ENCODE assay signal across 7 cellular contexts in genomic region chr2:114038710-114039109, GRCh38.
"Had no signal": no experiment of that assay in that cellular context is flagged by ENCODE, and none has a peak within 500 bp of the region (broad histone marks: within the 10 kb centered on the region; RNA-seq: fewer than 3 reads in every experiment).

No MANE protein-coding gene starts in this region.

- H2AFZ ChIP-seq: GM23248 had no signal

- FAIRE-seq: HTR-8/SVneo had no signal

- H3K4me1 ChIP-seq: HAP-1 had no signal

- ATAC-seq: HCT116 had no signal

- H3K27ac ChIP-seq: GM23248 had no signal

- H3K36me3 ChIP-seq: HAP-1 had no signal

- H3K4me3 ChIP-seq: GM23248, HAP-1 had no signal

- H3K9ac ChIP-seq: GM23248 had no signal

- DNase-seq: GM23248, GOT3, H7, KG1 had no signal
